In genomic region chr7:20264623-20265022, GRCh38 we compare ENCODE assay signal across 29 cellular contexts. TPM values are rescaled to one million over a fixed set of nuclear protein-coding genes. Genes with fewer than 3 reads are reported as not detected.
"Had no signal": no experiment of that assay in that cellular context is flagged by ENCODE, and none has a peak within 500 bp of the region (broad histone marks: within the 10 kb centered on the region; RNA-seq: fewer than 3 reads in every experiment).

No MANE protein-coding gene starts in this region.

- ATAC-seq: left lung; naive thymus-derived CD8-positive, alpha-beta T cell; stimulated activated naive B cell treated with anti-CD40 and anti-IgM and Interleukin-4, amounts not matched to agents 10 μg/mL and 1 μg/mL and 100 μg/mL, for 72 hours had no signal

- H3K27me3 ChIP-seq: left lung, sigmoid colon, transverse colon had no signal

- H3K4me3 ChIP-seq: coronary artery, left lung, lung, sigmoid colon, smooth muscle cell, transverse colon had no signal

- H3K4me1 ChIP-seq: left lung, transverse colon had no signal

- H3K9me3 Mint-ChIP-seq: activated B cell treated with CpG ODN at 0.5 μM for 24 hours; activated CD4-positive, alpha-beta memory T cell treated with anti-CD3 and anti-CD28 coated beads for 36 hours; activated naive CD8-positive, alpha-beta T cell treated with anti-CD3 and anti-CD28 coated beads, Interleukin-2, amount 10 ng/mL, durations not matched to agents 7 days and 5 days had no signal

- H3K27ac ChIP-seq: coronary artery, left lung, sigmoid colon, transverse colon had no signal

- H3K27ac Mint-ChIP-seq: activated B cell treated with CpG ODN at 0.5 μM for 24 hours; activated CD4-positive, alpha-beta memory T cell treated with anti-CD3 and anti-CD28 coated beads for 36 hours; activated naive CD8-positive, alpha-beta T cell treated with anti-CD3 and anti-CD28 coated beads, Interleukin-2, amount 10 ng/mL, durations not matched to agents 7 days and 5 days; mesothelial cell of epicardium; naive thymus-derived CD8-positive, alpha-beta T cell; progenitor cell of endocrine pancreas; stimulated activated naive B cell treated with anti-CD40 and anti-IgM and Interleukin-4, amounts not matched to agents 10 μg/mL and 1 μg/mL and 100 μg/mL, for 72 hours had no signal

- H3K36me3 Mint-ChIP-seq: activated CD4-positive, alpha-beta memory T cell treated with anti-CD3 and anti-CD28 coated beads for 36 hours; activated naive CD8-positive, alpha-beta T cell treated with anti-CD3 and anti-CD28 coated beads, Interleukin-2, amount 10 ng/mL, durations not matched to agents 7 days and 5 days; mesothelial cell of epicardium; naive thymus-derived CD8-positive, alpha-beta T cell; stimulated activated naive B cell treated with anti-CD40 and anti-IgM and Interleukin-4, amounts not matched to agents 10 μg/mL and 1 μg/mL and 100 μg/mL, for 72 hours had no signal

- FAIRE-seq: bronchial epithelial cell, endometrium, urothelium cell line had no signal

- H3K4me2 ChIP-seq: smooth muscle cell had no signal

- H3K27me3 Mint-ChIP-seq: activated B cell treated with CpG ODN at 0.5 μM for 24 hours; activated CD4-positive, alpha-beta memory T cell treated with anti-CD3 and anti-CD28 coated beads for 36 hours; naive thymus-derived CD8-positive, alpha-beta T cell; progenitor cell of endocrine pancreas; stimulated activated naive B cell treated with anti-CD40 and anti-IgM and Interleukin-4, amounts not matched to agents 10 μg/mL and 1 μg/mL and 100 μg/mL, for 72 hours had no signal

- H3K36me3 ChIP-seq: left lung, sigmoid colon, transverse colon had no signal

- H3K4me1 Mint-ChIP-seq: mesothelial cell of epicardium; naive thymus-derived CD8-positive, alpha-beta T cell had no signal

- DNase-seq: activated B cell treated with CpG ODN at 0.5 μM for 24 hours; activated CD4-positive, alpha-beta memory T cell treated with anti-CD3 and anti-CD28 coated beads for 36 hours; activated CD4-positive, alpha-beta T cell treated with anti-CD3 and anti-CD28 coated beads for 4 hours; activated naive CD4-positive, alpha-beta T cell treated with Interleukin-2 at 50 U/mL for 16 hours; activated naive CD8-positive, alpha-beta T cell treated with anti-CD3 and anti-CD28 coated beads, Interleukin-2, amount 10 ng/mL, durations not matched to agents 7 days and 5 days; activated T-cell treated with anti-CD3 and anti-CD28 coated beads, Interleukin-2, amount 50 U/mL, for 48 hours; amygdala; cerebellar nuclear complex; erythroblast; foreskin fibroblast; kidney glomerular epithelial cell; left lung; naive thymus-derived CD8-positive, alpha-beta T cell; retina; sigmoid colon; stimulated activated CD4-positive, alpha-beta T cell treated with anti-CD3 and anti-CD28 coated beads, Interleukin-2, amount 100 ng/mL, for 48 hours; stimulated activated CD8-positive, alpha-beta memory T cell treated with anti-CD3 and anti-CD28 coated beads, Interleukin-4, amount 100 ng/mL, for 48 hours; stimulated activated naive B cell treated with anti-CD40 and anti-IgM and Interleukin-4, amounts not matched to agents 10 μg/mL and 1 μg/mL and 100 μg/mL, for 72 hours; T1000; transverse colon had no signal

- H3K4me3 Mint-ChIP-seq: activated B cell treated with CpG ODN at 0.5 μM for 24 hours; activated CD4-positive, alpha-beta memory T cell treated with anti-CD3 and anti-CD28 coated beads for 36 hours; activated naive CD8-positive, alpha-beta T cell treated with anti-CD3 and anti-CD28 coated beads, Interleukin-2, amount 10 ng/mL, durations not matched to agents 7 days and 5 days; mesothelial cell of epicardium; naive thymus-derived CD8-positive, alpha-beta T cell; stimulated activated naive B cell treated with anti-CD40 and anti-IgM and Interleukin-4, amounts not matched to agents 10 μg/mL and 1 μg/mL and 100 μg/mL, for 72 hours had no signal

- H3K9me3 ChIP-seq: left lung, sigmoid colon, transverse colon had no signal

RNA-seq across cellular contexts. Expression of gene MACC1, which starts 47.4 kb away (rescaled TPM):
- total RNA-seq: osteocyte had no signal
- polyA plus RNA-seq: naive thymus-derived CD8-positive, alpha-beta T cell; smooth muscle cell had no signal
